2 cellular contexts compared by ENCODE assay signal in genomic region chr18:23456835-23457234, GRCh38.
TF ChIP-seq lines count a peak whose summit lies in the region.

No MANE protein-coding gene starts in this region.

TF ChIP-seq in HEK293, 187 proteins besides CTCF, POLR2A, EP300 and RAD21:
- TF ChIP-seq REPIN1 (tag by site-specific recombination; IDR thresholded peaks at IDR 0.05; ENCODE audit: low read depth) (no peak), ATF2 (tag by site-specific recombination; IDR thresholded peaks at IDR 0.05; ENCODE audit: low read depth) (peak; percentile 84)

TF ChIP-seq in K562, 482 proteins besides CTCF, POLR2A, EP300 and RAD21:
- TF ChIP-seq ATF3 (IDR thresholded peaks at IDR 0.05) (peak; percentile 93), ATF3 (CRISPR knock-in tag; conservative IDR thresholded peaks at IDR 0.05) (no peak), SMARCB1 (IDR thresholded peaks at IDR 0.05; ENCODE audit: insufficient read length, low read depth) (no peak), ZBTB9 (CRISPR knock-in tag; IDR thresholded peaks at IDR 0.05) (no peak), CREM (IDR thresholded peaks at IDR 0.05; ENCODE audit: low read depth) (0 out of 2 replicates have a peak, but pooled peaks have one; percentile 11), KDM4B (IDR thresholded peaks at IDR 0.05; ENCODE audit: borderline replicate concordance in 2 of 2, low read depth in 1 of 2) (no peak), ZNF561 (CRISPR knock-in tag; conservative IDR thresholded peaks at IDR 0.05) (no peak), CHAMP1 (IDR thresholded peaks at IDR 0.05) (0 out of 2 replicates have a peak, but pooled peaks have one; percentile 26), ATF1 (CRISPR knock-in tag; IDR thresholded peaks at IDR 0.05) (no peak), ATF1 (tag; IDR thresholded peaks at IDR 0.05) (0 out of 2 replicates have a peak, but pooled peaks have one; percentile 30), ATF7 (IDR thresholded peaks at IDR 0.05) (peak; percentile 68), JUND (IDR thresholded peaks at IDR 0.05; ENCODE audit: borderline replicate concordance, low read depth, low read length) (no peak), JUND (tag; IDR thresholded peaks at IDR 0.05; ENCODE audit: borderline replicate concordance, low read depth, low read length) (peak; percentile 56; the same call in 1 of the 3 replicates)
TF ChIP-seq in K562: peak in this region for 6.
